ENCODE assay signal across 1 cellular context in genomic region chr14:77616454-77617229, GRCh38.
TF ChIP-seq lines count a peak whose summit lies in the region.

SPTLC2 (minus strand) TSS chr14:77616637; CDS start chr14:77616579, 58 bp downstream.

TF ChIP-seq in WTC11, 78 proteins besides CTCF, POLR2A, EP300 and RAD21 (continued from another document and continues in another):
- no peak for TF ChIP-seq AR (CRISPR knock-in tag; IDR thresholded peaks at IDR 0.05)
- TF ChIP-seq CREM (CRISPR knock-in tag; IDR thresholded peaks at IDR 0.05), result no peak
- TF ChIP-seq MYBL2 (CRISPR knock-in tag; IDR thresholded peaks at IDR 0.05), result peak; percentile 82; the same call in 1 of the 2 replicates
- no peak for TF ChIP-seq SMAD3 (CRISPR knock-in tag; IDR thresholded peaks at IDR 0.05; ENCODE audit: borderline replicate concordance)
- TF ChIP-seq OVOL2 (CRISPR knock-in tag; IDR thresholded peaks at IDR 0.05; ENCODE audit: borderline replicate concordance), result no peak
- no peak for TF ChIP-seq HMGA2 (CRISPR knock-in tag; IDR thresholded peaks at IDR 0.05)
- TF ChIP-seq NFATC4 (CRISPR knock-in tag; IDR thresholded peaks at IDR 0.05), result no peak
- peak; percentile 85; the same call in 1 of the 2 replicates for TF ChIP-seq TP53 (CRISPR knock-in tag; IDR thresholded peaks at IDR 0.05)
- no peak for TF ChIP-seq IRF2 (CRISPR knock-in tag; IDR thresholded peaks at IDR 0.05; ENCODE audit: borderline replicate concordance, low read depth)
- TF ChIP-seq ZNF532 (CRISPR knock-in tag; IDR thresholded peaks at IDR 0.05; ENCODE audit: borderline replicate concordance), result no peak
- no peak for TF ChIP-seq JAZF1 (CRISPR knock-in tag; IDR thresholded peaks at IDR 0.05)
- no peak for TF ChIP-seq NFE2L1 (CRISPR knock-in tag; IDR thresholded peaks at IDR 0.05)
- TF ChIP-seq CDX4 (CRISPR knock-in tag; IDR thresholded peaks at IDR 0.05; ENCODE audit: borderline replicate concordance), result no peak
- no peak for TF ChIP-seq ZNF121 (CRISPR knock-in tag; IDR thresholded peaks at IDR 0.05)
- TF ChIP-seq NFYB (CRISPR knock-in tag; conservative IDR thresholded peaks at IDR 0.05; ENCODE audit: low read depth), result peak; percentile 96
- peak; percentile 68; the same call in 1 of the 2 replicates for TF ChIP-seq ZBTB21 (CRISPR knock-in tag; IDR thresholded peaks at IDR 0.05; ENCODE audit: borderline replicate concordance)
- TF ChIP-seq GABPB1 (CRISPR knock-in tag; IDR thresholded peaks at IDR 0.05), result peak; percentile 80
- TF ChIP-seq SMAD4 (CRISPR knock-in tag; IDR thresholded peaks at IDR 0.05), result 0 out of 2 replicates have a peak, but pooled peaks have one; percentile 42
- TF ChIP-seq ZNF281 (CRISPR knock-in tag; IDR thresholded peaks at IDR 0.05), result no peak
- no peak for TF ChIP-seq ERG (CRISPR knock-in tag; IDR thresholded peaks at IDR 0.05)
- no peak for TF ChIP-seq EMX1 (CRISPR knock-in tag; IDR thresholded peaks at IDR 0.05)
- peak; percentile 92; the same call in 1 of the 2 replicates for TF ChIP-seq CBFB (CRISPR knock-in tag; IDR thresholded peaks at IDR 0.05; ENCODE audit: low read depth)
- peak; percentile 83 for TF ChIP-seq USF2 (CRISPR knock-in tag; IDR thresholded peaks at IDR 0.05)
- TF ChIP-seq ELF4 (CRISPR knock-in tag; IDR thresholded peaks at IDR 0.05; ENCODE audit: low read depth), result no peak
- peak; percentile 92 for TF ChIP-seq SP1 (CRISPR knock-in tag; conservative IDR thresholded peaks at IDR 0.05)
- TF ChIP-seq ZSCAN18 (CRISPR knock-in tag; IDR thresholded peaks at IDR 0.05), result no peak
- TF ChIP-seq ESRRA (CRISPR knock-in tag; IDR thresholded peaks at IDR 0.05; ENCODE audit: borderline replicate concordance), result peak; percentile 52; the same call in 1 of the 2 replicates
- 0 out of 2 replicates have a peak, but pooled peaks have one; percentile 18 for TF ChIP-seq ZBTB43 (CRISPR knock-in tag; IDR thresholded peaks at IDR 0.05)
- no peak for TF ChIP-seq ZNF425 (CRISPR knock-in tag; conservative IDR thresholded peaks at IDR 0.05)
- no peak for TF ChIP-seq TCF7 (CRISPR knock-in tag; IDR thresholded peaks at IDR 0.05; ENCODE audit: low read depth)
- TF ChIP-seq PREB (CRISPR knock-in tag; IDR thresholded peaks at IDR 0.05; ENCODE audit: borderline replicate concordance), result no peak
- no peak for TF ChIP-seq ZNF512 (CRISPR knock-in tag; IDR thresholded peaks at IDR 0.05; ENCODE audit: borderline replicate concordance)
- no peak for TF ChIP-seq PRRX2 (CRISPR knock-in tag; IDR thresholded peaks at IDR 0.05)
- no peak for TF ChIP-seq E2F1 (CRISPR knock-in tag; IDR thresholded peaks at IDR 0.05)
